ENCODE assay signal across 29 cellular contexts in genomic region chr21:36721817-36722216, GRCh38. TPM values are rescaled to one million over a fixed set of nuclear protein-coding genes. Genes with fewer than 3 reads are reported as not detected.
"Had no signal": no experiment of that assay in that cellular context is flagged by ENCODE, and none has a peak within 500 bp of the region (broad histone marks: within the 10 kb centered on the region; RNA-seq: fewer than 3 reads in every experiment).

No MANE protein-coding gene starts in this region.

- H3K9ac ChIP-seq: neural progenitor cell, parathyroid adenoma had no signal

- ATAC-seq: foreskin keratinocyte; heart right ventricle; left ventricle myocardium superior; lower lobe of right lung; naive thymus-derived CD4-positive, alpha-beta T cell; stimulated activated naive CD8-positive, alpha-beta T cell treated with anti-CD3 and anti-CD28 coated beads, Interleukin-15, amount 100 ng/mL, for 72 hours had no signal

- H3K4me1 ChIP-seq: colonic mucosa, esophagus muscularis mucosa, foreskin keratinocyte, heart right ventricle, lower lobe of right lung, parathyroid adenoma, right atrium auricular region, thyroid gland had no signal

- FAIRE-seq: endothelial cell of umbilical vein, islet of Langerhans had no signal

- H3K27me3 ChIP-seq: colonic mucosa, right atrium auricular region, thyroid gland had no signal

- H3K27ac ChIP-seq: colonic mucosa, esophagus muscularis mucosa, foreskin keratinocyte, heart right ventricle, lower lobe of right lung, neural progenitor cell, parathyroid adenoma, right atrium auricular region, skin epidermis, thyroid gland had no signal

- H3K9me3 ChIP-seq: colonic mucosa, esophagus muscularis mucosa, heart right ventricle, lower lobe of right lung, right atrium auricular region, thyroid gland had no signal

- DNase-seq: central memory CD4-positive, alpha-beta T cell; colonic mucosa; effector CD8-positive, alpha-beta T cell; foreskin keratinocyte; glutamatergic neuron; heart right ventricle; hippocampal formation; kidney glomerular epithelial cell; left ventricle myocardium superior; lower lobe of right lung; midbrain; naive thymus-derived CD4-positive, alpha-beta T cell; stimulated activated CD4-positive, alpha-beta T cell treated with anti-CD3 and anti-CD28 coated beads, Interleukin-15, amount 100 ng/mL, for 24 hours; stimulated activated CD4-positive, alpha-beta T cell treated with anti-CD3 and anti-CD28 coated beads, Interleukin-4, amount 100 ng/mL, for 1 hour; stimulated activated CD8-positive, alpha-beta memory T cell treated with anti-CD3 and anti-CD28 coated beads, Interleukin-4, amount 100 ng/mL, for 48 hours; stimulated activated naive CD4-positive, alpha-beta T cell; stimulated activated naive CD8-positive, alpha-beta T cell treated with anti-CD3 and anti-CD28 coated beads, Interleukin-15, amount 100 ng/mL, for 72 hours; thyroid gland had no signal

- H3K36me3 ChIP-seq: colonic mucosa, esophagus muscularis mucosa, heart right ventricle, lower lobe of right lung, neural progenitor cell, right atrium auricular region, thyroid gland had no signal

- H3K4me3 ChIP-seq: colonic mucosa, esophagus muscularis mucosa, heart right ventricle, lower lobe of right lung, neural progenitor cell, right atrium auricular region, skin epidermis, thyroid gland had no signal

RNA-seq across cellular contexts. Expression of gene SIM2, which starts 22.9 kb away (rescaled TPM):
- total RNA-seq: cerebellum, endothelial cell of umbilical vein, fibroblast of lung, foreskin keratinocyte, left ventricle myocardium superior, lower lobe of right lung, right atrium auricular region, subcutaneous adipose tissue, temporal lobe, thyroid gland had no signal
- polyA plus RNA-seq: endothelial cell of umbilical vein; foreskin keratinocyte; naive thymus-derived CD4-positive, alpha-beta T cell had no signal
